Comparison of ENCODE assay signal across 8 cellular contexts in genomic region chr9:135480071-135480941, GRCh38. TPM values are rescaled to one million over a fixed set of nuclear protein-coding genes. Genes with fewer than 3 reads are reported as not detected.
DNase-seq lines count a peak whose midpoint lies in the region; ATAC-seq and TF ChIP-seq lines count a peak whose summit lies in the region.

No MANE protein-coding gene starts in this region.

- DNase-seq in NOMO-1 (lab: John Stamatoyannopoulos, UW; ENCODE audit: unreplicated experiment in 2 of 2): peak; percentile 19 to 50
- no peak for DNase-seq in NOMO-1 treated with dmso at 0.1 percent for 144 hours (lab: John Stamatoyannopoulos, UW; ENCODE audit: unreplicated experiment)
- DNase-seq in NCI-H526 treated with DMSO at 0.1 percent for 48 hours (lab: John Stamatoyannopoulos, UW): peak; percentile 4
- no peak for DNase-seq in coronary artery (ENCODE audit: low spot score)
- DNase-seq in right lobe of liver: peak in 1 of 3 donors; percentile 63
- DNase-seq in thyroid gland: peak; percentile 40 to 50

- TF ChIP-seq CTCF in coronary artery (IDR thresholded peaks at IDR 0.05): no peak
- TF ChIP-seq CTCF in right lobe of liver (IDR thresholded peaks at IDR 0.05): no peak
- TF ChIP-seq CTCF in thyroid gland (IDR thresholded peaks at IDR 0.05): no peak

- TF ChIP-seq POLR2A in right lobe of liver (IDR thresholded peaks at IDR 0.05): no peak
- TF ChIP-seq POLR2A in thyroid gland (IDR thresholded peaks at IDR 0.05): peak in 1 of 2 donors; percentile 27

- WGBS in right lobe of liver (ENCODE audit: insufficient coverage, low coverage, low lambda C conversion rate, missing lambda C conversion rate): under 1% methylated on average over 17 of the region's 76 CpGs
- WGBS in thyroid gland, 2 donors: 1 to 7% methylated on average over 3 to 27 of the region's 76 CpGs

- peak overlapping the region; percentile 11 to 87 for H3K27ac ChIP-seq in coronary artery
- H3K27ac ChIP-seq in right lobe of liver: peak overlapping the region in 1 of 3 donors; percentile 36
- H3K27ac ChIP-seq in thyroid gland: peak overlapping the region; percentile 27 to 71 (median 55)

- ATAC-seq in right lobe of liver (peak; percentile 64 to 78 (median 72)), GM19351 (IDR thresholded peaks at IDR 0.05; ENCODE audit: unreplicated experiment) (no peak), HG02642 (IDR thresholded peaks at IDR 0.05; ENCODE audit: poor library complexity, unreplicated experiment) (no peak)

- H3K9me3 ChIP-seq in right lobe of liver: no peaks in the 10 kb centered on the region
- no peaks in the 10 kb centered on the region for H3K9me3 ChIP-seq in thyroid gland

- H3K27me3 ChIP-seq in right lobe of liver (no peaks in the 10 kb centered on the region), thyroid gland (no peaks in the 10 kb centered on the region)

- H3K4me3 ChIP-seq in coronary artery (peak overlapping the region; percentile 99), right lobe of liver (peak overlapping the region; percentile 62 to 84 (median 71)), thyroid gland (replicated peaks in 1 of 3) (peak overlapping the region; percentile 30 to 70 (median 64))

- intact Hi-C loops in right lobe of liver (cut with DNase I) (no loop called here), thyroid gland (cut with DNase I) (no loop called here)

- H3K36me3 ChIP-seq in right lobe of liver (peaks cover 0 to 11% (median 2%) of the 10 kb centered on the region in 4 donors), thyroid gland (peaks cover 14 to 15% of the 10 kb centered on the region in 2 donors)

- H3K4me1 ChIP-seq in right lobe of liver: peaks cover 0 to 3% (median 0%) of the 10 kb centered on the region in 4 donors
- H3K4me1 ChIP-seq in thyroid gland: peaks cover 6 to 18% of the 10 kb centered on the region in 2 donors

RNA-seq across cellular contexts. Expression of gene PPP1R26, which starts 0.7 kb away (rescaled TPM):
- total RNA-seq in right lobe of liver (1 to 10 TPM; 5.1 to 9.0 (median 7.7) TPM), thyroid gland (10 to 100 TPM; 22.3 to 29.8 (median 25.7) TPM)

RNA-seq across cellular contexts. Expression of gene MRPS2, which starts 20.2 kb away (rescaled TPM):
- total RNA-seq in right lobe of liver (10 to 100 TPM; 24.7 to 56.8 (median 30.5) TPM), thyroid gland (10 to 100 TPM; 26.5 to 47.5 (median 33.1) TPM)

RNA-seq across cellular contexts. Expression of gene LCN1, which starts 40.9 kb away (rescaled TPM):
- not detected for total RNA-seq in right lobe of liver
- total RNA-seq in thyroid gland: not detected

Comparison
In these comparisons a context has a peak if more than half of its experiments do, and no peak if none do; other contexts are left out.
1. DNase-seq: peak in NOMO-1 (2 of 2), NCI-H526 treated with DMSO at 0.1 percent for 48 hours (single experiment) and thyroid gland (2 of 2); none in NOMO-1 treated with dmso at 0.1 percent for 144 hours (single experiment) and coronary artery (single experiment).
2. ATAC-seq: peak in right lobe of liver (4 of 4); none in GM19351 (single experiment) and HG02642 (single experiment).
3. Peak in every context shown above with its lines, with median percentiles within 50 percentile points of each other: H3K4me3 ChIP-seq.